7 cellular contexts compared by ENCODE assay signal in the genomic region with DNA sequence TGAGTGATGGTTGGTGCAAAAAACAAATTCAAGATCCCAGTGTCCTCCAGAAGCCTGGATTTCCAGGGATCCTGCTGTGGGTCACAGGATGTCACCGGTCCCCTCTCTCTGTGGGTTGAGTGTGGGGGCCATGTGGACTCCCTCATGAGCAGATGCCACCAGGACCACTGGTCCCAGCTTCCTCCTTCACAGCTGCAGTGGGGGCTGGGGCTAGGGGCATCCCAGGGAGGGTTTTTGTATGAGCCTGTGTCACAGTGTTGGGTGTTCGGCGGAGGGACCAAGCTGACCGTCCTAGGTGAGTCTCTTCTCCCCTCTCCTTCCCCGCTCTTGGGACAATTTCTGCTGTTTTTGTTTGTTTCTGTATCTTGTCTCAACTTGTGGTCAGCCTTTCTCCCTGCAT. TPM values are rescaled to one million over a fixed set of nuclear protein-coding genes. Genes with fewer than 3 reads are reported as not detected.
"Had no signal": no experiment of that assay in that cellular context is flagged by ENCODE, and none has a peak within 500 bp of the region (broad histone marks: within the 10 kb centered on the region; RNA-seq: fewer than 3 reads in every experiment).

No MANE protein-coding gene starts in this region.

RNA-seq across cellular contexts. Expression of gene IGLL5, which starts 17.1 kb away (rescaled TPM):
- total RNA-seq: hepatocyte, kidney epithelial cell, lung microvascular endothelial cell, mesenteric fat pad, neural crest cell, osteocyte, suprapubic skin had no signal
- polyA plus RNA-seq: hepatocyte had no signal
